ENCODE assay signal across 1 cellular context in genomic region chr14:53701108-53701875, GRCh38.
TF ChIP-seq lines count a peak whose summit lies in the region.

No MANE protein-coding gene starts in this region.

TF ChIP-seq in GM12878, 131 proteins besides CTCF, POLR2A, EP300 and RAD21 (continued from another document and continues in another):
- TF ChIP-seq NR2F1 (conservative IDR thresholded peaks at IDR 0.05), result peak; percentile 89
- TF ChIP-seq, protein P1, sequence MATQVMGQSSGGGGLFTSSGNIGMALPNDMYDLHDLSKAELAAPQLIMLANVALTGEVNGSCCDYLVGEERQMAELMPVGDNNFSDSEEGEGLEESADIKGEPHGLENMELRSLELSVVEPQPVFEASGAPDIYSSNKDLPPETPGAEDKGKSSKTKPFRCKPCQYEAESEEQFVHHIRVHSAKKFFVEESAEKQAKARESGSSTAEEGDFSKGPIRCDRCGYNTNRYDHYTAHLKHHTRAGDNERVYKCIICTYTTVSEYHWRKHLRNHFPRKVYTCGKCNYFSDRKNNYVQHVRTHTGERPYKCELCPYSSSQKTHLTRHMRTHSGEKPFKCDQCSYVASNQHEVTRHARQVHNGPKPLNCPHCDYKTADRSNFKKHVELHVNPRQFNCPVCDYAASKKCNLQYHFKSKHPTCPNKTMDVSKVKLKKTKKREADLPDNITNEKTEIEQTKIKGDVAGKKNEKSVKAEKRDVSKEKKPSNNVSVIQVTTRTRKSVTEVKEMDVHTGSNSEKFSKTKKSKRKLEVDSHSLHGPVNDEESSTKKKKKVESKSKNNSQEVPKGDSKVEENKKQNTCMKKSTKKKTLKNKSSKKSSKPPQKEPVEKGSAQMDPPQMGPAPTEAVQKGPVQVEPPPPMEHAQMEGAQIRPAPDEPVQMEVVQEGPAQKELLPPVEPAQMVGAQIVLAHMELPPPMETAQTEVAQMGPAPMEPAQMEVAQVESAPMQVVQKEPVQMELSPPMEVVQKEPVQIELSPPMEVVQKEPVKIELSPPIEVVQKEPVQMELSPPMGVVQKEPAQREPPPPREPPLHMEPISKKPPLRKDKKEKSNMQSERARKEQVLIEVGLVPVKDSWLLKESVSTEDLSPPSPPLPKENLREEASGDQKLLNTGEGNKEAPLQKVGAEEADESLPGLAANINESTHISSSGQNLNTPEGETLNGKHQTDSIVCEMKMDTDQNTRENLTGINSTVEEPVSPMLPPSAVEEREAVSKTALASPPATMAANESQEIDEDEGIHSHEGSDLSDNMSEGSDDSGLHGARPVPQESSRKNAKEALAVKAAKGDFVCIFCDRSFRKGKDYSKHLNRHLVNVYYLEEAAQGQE (IDR thresholded peaks at IDR 0.05; ENCODE audit: low read depth, low read length), result no peak
- no peak for TF ChIP-seq ZZZ3 (IDR thresholded peaks at IDR 0.05; ENCODE audit: control insufficient read depth, insufficient read length, low read depth)
- TF ChIP-seq MEF2B (IDR thresholded peaks at IDR 0.05; ENCODE audit: partially characterized antibody, poor library complexity, severe bottlenecking), result peak; percentile 88
- no peak for TF ChIP-seq NR2C2 (IDR thresholded peaks at IDR 0.05; ENCODE audit: borderline replicate concordance, control insufficient read depth, insufficient read length, low read depth)
- TF ChIP-seq DPF2 (IDR thresholded peaks at IDR 0.05), result peak; percentile 66; the same call in 1 of the 2 replicates
- peak; percentile 47 for TF ChIP-seq CUX1 (IDR thresholded peaks at IDR 0.05; ENCODE audit: insufficient replicate concordance, low read depth, low read length)
- no peak for TF ChIP-seq PML (IDR thresholded peaks at IDR 0.05; ENCODE audit: low read length)
- TF ChIP-seq SPI1 (IDR thresholded peaks at IDR 0.05; ENCODE audit: borderline replicate concordance, insufficient read depth, low read depth, low read length), result peak; percentile 24; the same call in 1 of the 2 replicates
- peak; percentile 63; the same call in 1 of the 2 replicates for TF ChIP-seq NBN (IDR thresholded peaks at IDR 0.05)
- TF ChIP-seq SREBF2 (IDR thresholded peaks at IDR 0.05; ENCODE audit: low read length), result no peak
- peak; percentile 45; the same call in 1 of the 2 replicates for TF ChIP-seq CREM (IDR thresholded peaks at IDR 0.05; ENCODE audit: low read depth)
- TF ChIP-seq TCF3 (IDR thresholded peaks at IDR 0.05; ENCODE audit: borderline replicate concordance, insufficient read depth, low read depth, low read length), result no peak
- no peak; the same call in 1 of the 2 replicates for TF ChIP-seq ZBTB40 (IDR thresholded peaks at IDR 0.05; ENCODE audit: borderline replicate concordance)
- TF ChIP-seq ATF7 (IDR thresholded peaks at IDR 0.05; ENCODE audit: low read depth), result peak; percentile 94
- no peak for TF ChIP-seq TBL1XR1 (IDR thresholded peaks at IDR 0.05; ENCODE audit: low read depth, low read length)
- no peak for TF ChIP-seq HCFC1 (IDR thresholded peaks at IDR 0.05; ENCODE audit: low read length)
- TF ChIP-seq SP1 (IDR thresholded peaks at IDR 0.05; ENCODE audit: low read depth, low read length), result no peak
- TF ChIP-seq TCF12 (IDR thresholded peaks at IDR 0.05; ENCODE audit: low read depth, low read length), result no peak
- TF ChIP-seq STAT3 (IDR thresholded peaks at IDR 0.05; ENCODE audit: low read depth, low read length), result no peak
- TF ChIP-seq CHD4 (IDR thresholded peaks at IDR 0.05), result no peak
- no peak for TF ChIP-seq IRF5 (IDR thresholded peaks at IDR 0.05; ENCODE audit: borderline replicate concordance)
- TF ChIP-seq ZNF24 (IDR thresholded peaks at IDR 0.05), result peak; percentile 41; the same call in 1 of the 2 replicates
- TF ChIP-seq EED (IDR thresholded peaks at IDR 0.05; ENCODE audit: low read depth), result peak; percentile 48; the same call in 1 of the 2 replicates
- TF ChIP-seq BACH1 (IDR thresholded peaks at IDR 0.05; ENCODE audit: borderline replicate concordance), result no peak
- TF ChIP-seq, protein P2, sequence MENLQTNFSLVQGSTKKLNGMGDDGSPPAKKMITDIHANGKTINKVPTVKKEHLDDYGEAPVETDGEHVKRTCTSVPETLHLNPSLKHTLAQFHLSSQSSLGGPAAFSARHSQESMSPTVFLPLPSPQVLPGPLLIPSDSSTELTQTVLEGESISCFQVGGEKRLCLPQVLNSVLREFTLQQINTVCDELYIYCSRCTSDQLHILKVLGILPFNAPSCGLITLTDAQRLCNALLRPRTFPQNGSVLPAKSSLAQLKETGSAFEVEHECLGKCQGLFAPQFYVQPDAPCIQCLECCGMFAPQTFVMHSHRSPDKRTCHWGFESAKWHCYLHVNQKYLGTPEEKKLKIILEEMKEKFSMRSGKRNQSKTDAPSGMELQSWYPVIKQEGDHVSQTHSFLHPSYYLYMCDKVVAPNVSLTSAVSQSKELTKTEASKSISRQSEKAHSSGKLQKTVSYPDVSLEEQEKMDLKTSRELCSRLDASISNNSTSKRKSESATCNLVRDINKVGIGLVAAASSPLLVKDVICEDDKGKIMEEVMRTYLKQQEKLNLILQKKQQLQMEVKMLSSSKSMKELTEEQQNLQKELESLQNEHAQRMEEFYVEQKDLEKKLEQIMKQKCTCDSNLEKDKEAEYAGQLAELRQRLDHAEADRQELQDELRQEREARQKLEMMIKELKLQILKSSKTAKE (IDR thresholded peaks at IDR 0.05; ENCODE audit: low read depth, poor library complexity, severe bottlenecking), result peak; percentile 94
- TF ChIP-seq, protein P3, sequence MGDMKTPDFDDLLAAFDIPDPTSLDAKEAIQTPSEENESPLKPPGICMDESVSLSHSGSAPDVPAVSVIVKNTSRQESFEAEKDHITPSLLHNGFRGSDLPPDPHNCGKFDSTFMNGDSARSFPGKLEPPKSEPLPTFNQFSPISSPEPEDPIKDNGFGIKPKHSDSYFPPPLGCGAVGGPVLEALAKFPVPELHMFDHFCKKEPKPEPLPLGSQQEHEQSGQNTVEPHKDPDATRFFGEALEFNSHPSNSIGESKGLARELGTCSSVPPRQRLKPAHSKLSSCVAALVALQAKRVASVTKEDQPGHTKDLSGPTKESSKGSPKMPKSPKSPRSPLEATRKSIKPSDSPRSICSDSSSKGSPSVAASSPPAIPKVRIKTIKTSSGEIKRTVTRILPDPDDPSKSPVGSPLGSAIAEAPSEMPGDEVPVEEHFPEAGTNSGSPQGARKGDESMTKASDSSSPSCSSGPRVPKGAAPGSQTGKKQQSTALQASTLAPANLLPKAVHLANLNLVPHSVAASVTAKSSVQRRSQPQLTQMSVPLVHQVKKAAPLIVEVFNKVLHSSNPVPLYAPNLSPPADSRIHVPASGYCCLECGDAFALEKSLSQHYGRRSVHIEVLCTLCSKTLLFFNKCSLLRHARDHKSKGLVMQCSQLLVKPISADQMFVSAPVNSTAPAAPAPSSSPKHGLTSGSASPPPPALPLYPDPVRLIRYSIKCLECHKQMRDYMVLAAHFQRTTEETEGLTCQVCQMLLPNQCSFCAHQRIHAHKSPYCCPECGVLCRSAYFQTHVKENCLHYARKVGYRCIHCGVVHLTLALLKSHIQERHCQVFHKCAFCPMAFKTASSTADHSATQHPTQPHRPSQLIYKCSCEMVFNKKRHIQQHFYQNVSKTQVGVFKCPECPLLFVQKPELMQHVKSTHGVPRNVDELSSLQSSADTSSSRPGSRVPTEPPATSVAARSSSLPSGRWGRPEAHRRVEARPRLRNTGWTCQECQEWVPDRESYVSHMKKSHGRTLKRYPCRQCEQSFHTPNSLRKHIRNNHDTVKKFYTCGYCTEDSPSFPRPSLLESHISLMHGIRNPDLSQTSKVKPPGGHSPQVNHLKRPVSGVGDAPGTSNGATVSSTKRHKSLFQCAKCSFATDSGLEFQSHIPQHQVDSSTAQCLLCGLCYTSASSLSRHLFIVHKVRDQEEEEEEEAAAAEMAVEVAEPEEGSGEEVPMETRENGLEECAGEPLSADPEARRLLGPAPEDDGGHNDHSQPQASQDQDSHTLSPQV (IDR thresholded peaks at IDR 0.05), result no peak
- TF ChIP-seq SMARCA5 (IDR thresholded peaks at IDR 0.05), result no peak
- TF ChIP-seq, protein P4, sequence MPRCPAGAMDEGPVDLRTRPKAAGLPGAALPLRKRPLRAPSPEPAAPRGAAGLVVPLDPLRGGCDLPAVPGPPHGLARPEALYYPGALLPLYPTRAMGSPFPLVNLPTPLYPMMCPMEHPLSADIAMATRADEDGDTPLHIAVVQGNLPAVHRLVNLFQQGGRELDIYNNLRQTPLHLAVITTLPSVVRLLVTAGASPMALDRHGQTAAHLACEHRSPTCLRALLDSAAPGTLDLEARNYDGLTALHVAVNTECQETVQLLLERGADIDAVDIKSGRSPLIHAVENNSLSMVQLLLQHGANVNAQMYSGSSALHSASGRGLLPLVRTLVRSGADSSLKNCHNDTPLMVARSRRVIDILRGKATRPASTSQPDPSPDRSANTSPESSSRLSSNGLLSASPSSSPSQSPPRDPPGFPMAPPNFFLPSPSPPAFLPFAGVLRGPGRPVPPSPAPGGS (IDR thresholded peaks at IDR 0.05; ENCODE audit: borderline replicate concordance, insufficient read depth, low read depth, low read length, poor library complexity, severe bottlenecking), result peak; percentile 78
- TF ChIP-seq POLR2AphosphoS5 (IDR thresholded peaks at IDR 0.05; ENCODE audit: low read length), result no peak
